ENCODE assay signal across 2 cellular contexts in the genomic region with DNA sequence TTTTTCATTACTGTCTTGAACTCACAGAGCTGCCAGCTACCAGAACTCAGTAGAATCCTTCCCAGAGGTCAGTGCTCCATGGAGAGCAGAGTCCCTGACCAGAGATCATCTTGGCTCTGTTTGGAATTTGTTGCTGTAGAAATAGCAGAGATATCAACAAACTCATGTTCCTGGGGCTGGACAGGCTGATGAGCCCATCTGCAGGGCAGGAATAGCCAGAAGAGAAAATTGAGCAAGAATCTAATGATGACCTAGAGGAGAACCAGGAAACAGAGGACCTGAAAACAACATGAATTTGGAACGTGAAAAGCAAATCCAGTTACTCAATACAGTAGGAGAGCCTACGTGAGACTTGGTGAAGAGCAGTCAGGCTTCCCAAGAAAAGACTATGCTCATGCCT.
A peak's percentile ranks its signal among the peaks of the same experiment; 100 is the strongest.
TF ChIP-seq lines count a peak whose summit lies in the region.

No MANE protein-coding gene starts in this region.

TF ChIP-seq in liver, 16 proteins besides CTCF, POLR2A, EP300 and RAD21:
- TF ChIP-seq YY1 (IDR thresholded peaks at IDR 0.05) (no peak), EGR1 (IDR thresholded peaks at IDR 0.05; ENCODE audit: low read depth in 2 of 2) (no peak), HNF4A (conservative IDR thresholded peaks at IDR 0.05) (no peak), SP1 (IDR thresholded peaks at IDR 0.05) (peak; percentile 18), NR2F2 (IDR thresholded peaks at IDR 0.05) (peak; percentile 85), FOXA2 (IDR thresholded peaks at IDR 0.05) (no peak), JUND (IDR thresholded peaks at IDR 0.05) (no peak), TAF1 (conservative IDR thresholded peaks at IDR 0.05) (no peak), HNF4G (IDR thresholded peaks at IDR 0.05) (no peak), ATF3 (IDR thresholded peaks at IDR 0.05) (no peak), MAX (IDR thresholded peaks at IDR 0.05) (no peak), FOXA1 (IDR thresholded peaks at IDR 0.05) (no peak), RXRA (IDR thresholded peaks at IDR 0.05) (peak in 1 of 2 donors; percentile 53), ZBTB33 (IDR thresholded peaks at IDR 0.05) (no peak)
- TF ChIP-seq, protein P1, sequence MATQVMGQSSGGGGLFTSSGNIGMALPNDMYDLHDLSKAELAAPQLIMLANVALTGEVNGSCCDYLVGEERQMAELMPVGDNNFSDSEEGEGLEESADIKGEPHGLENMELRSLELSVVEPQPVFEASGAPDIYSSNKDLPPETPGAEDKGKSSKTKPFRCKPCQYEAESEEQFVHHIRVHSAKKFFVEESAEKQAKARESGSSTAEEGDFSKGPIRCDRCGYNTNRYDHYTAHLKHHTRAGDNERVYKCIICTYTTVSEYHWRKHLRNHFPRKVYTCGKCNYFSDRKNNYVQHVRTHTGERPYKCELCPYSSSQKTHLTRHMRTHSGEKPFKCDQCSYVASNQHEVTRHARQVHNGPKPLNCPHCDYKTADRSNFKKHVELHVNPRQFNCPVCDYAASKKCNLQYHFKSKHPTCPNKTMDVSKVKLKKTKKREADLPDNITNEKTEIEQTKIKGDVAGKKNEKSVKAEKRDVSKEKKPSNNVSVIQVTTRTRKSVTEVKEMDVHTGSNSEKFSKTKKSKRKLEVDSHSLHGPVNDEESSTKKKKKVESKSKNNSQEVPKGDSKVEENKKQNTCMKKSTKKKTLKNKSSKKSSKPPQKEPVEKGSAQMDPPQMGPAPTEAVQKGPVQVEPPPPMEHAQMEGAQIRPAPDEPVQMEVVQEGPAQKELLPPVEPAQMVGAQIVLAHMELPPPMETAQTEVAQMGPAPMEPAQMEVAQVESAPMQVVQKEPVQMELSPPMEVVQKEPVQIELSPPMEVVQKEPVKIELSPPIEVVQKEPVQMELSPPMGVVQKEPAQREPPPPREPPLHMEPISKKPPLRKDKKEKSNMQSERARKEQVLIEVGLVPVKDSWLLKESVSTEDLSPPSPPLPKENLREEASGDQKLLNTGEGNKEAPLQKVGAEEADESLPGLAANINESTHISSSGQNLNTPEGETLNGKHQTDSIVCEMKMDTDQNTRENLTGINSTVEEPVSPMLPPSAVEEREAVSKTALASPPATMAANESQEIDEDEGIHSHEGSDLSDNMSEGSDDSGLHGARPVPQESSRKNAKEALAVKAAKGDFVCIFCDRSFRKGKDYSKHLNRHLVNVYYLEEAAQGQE (IDR thresholded peaks at IDR 0.05) = peak; percentile 20

TF ChIP-seq in HepG2, 621 proteins besides CTCF, POLR2A, EP300 and RAD21:
- TF ChIP-seq HMGA1 (CRISPR knock-in tag; conservative IDR thresholded peaks at IDR 0.05) (no peak), ZNF124 (CRISPR knock-in tag; IDR thresholded peaks at IDR 0.05) (no peak), ZNF143 (CRISPR knock-in tag; IDR thresholded peaks at IDR 0.05) (no peak)
